In the genomic region with DNA sequence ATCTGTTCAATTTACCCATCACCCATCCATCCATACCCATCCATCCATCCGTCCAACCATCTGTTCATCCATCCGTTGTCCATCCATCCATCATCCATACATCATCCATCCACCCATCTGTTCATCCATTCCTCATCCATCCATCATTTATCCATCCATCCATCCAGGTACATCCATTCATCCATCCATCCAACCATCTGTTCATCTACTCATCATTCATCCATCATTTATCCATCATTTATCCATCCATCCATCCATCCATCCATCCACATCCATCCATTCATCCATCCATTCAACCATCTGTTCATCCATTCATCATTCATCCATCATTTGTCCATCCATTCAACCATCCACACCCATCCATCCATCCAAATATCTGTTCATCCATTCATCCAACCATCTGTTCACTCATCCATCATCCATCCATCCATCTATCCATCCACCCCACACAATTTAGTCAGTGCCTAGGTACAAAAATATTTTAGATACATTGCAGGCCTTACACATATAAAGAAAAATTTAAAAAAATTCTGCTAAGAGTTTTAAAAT, we compare ENCODE assay signal across 13 cellular contexts.
"Had no signal": no experiment of that assay in that cellular context is flagged by ENCODE, and none has a peak within 500 bp of the region (broad histone marks: within the 10 kb centered on the region; RNA-seq: fewer than 3 reads in every experiment).

No MANE protein-coding gene starts in this region.

- DNase-seq: activated CD4-positive, CD25-positive, alpha-beta regulatory T cell; activated gamma-delta T cell; activated T-cell treated with anti-CD3 and anti-CD28 coated beads, Interleukin-2, amount 50 U/mL, for 72 hours; dermis blood vessel endothelial cell; mammary epithelial cell; nucleus accumbens; posterior cingulate gyrus; retina had no signal

- H3K4me3 ChIP-seq: tibial nerve had no signal

- H3K4me1 ChIP-seq: tibial nerve had no signal

- H3K36me3 ChIP-seq: tibial nerve had no signal

- H3K27me3 ChIP-seq: tibial nerve had no signal

- ATAC-seq: activated T-cell treated with anti-CD3 and anti-CD28 coated beads, Interleukin-2, amount 50 U/mL, for 72 hours; stimulated activated effector memory CD8-positive, alpha-beta T cell treated with anti-CD3 and anti-CD28 coated beads, Interleukin-12 subunit alpha, Interleukin-12 subunit beta, amount 100 ng/mL, for 72 hours had no signal

- H3K27ac ChIP-seq: tibial nerve had no signal

- H3K4me3 Mint-ChIP-seq: activated T-cell treated with anti-CD3 and anti-CD28 coated beads, Interleukin-2, amount 50 U/mL, for 72 hours; stimulated activated effector memory CD8-positive, alpha-beta T cell treated with anti-CD3 and anti-CD28 coated beads, Interleukin-12 subunit alpha, Interleukin-12 subunit beta, amount 100 ng/mL, for 72 hours had no signal

- H3K27ac Mint-ChIP-seq: activated T-cell treated with anti-CD3 and anti-CD28 coated beads, Interleukin-2, amount 50 U/mL, for 72 hours had no signal

- FAIRE-seq: astrocyte, bronchial epithelial cell, islet of Langerhans had no signal
